Comparison of ENCODE assay signal across 9 cellular contexts in genomic region chr2:207239222-207239674, GRCh38.
DNase-seq lines count a peak whose midpoint lies in the region; FAIRE-seq and TF ChIP-seq lines count a peak whose summit lies in the region.
"Had no signal": no experiment of that assay in that cellular context is flagged by ENCODE, and none has a peak within 500 bp of the region (broad histone marks: within the 10 kb centered on the region; RNA-seq: fewer than 3 reads in every experiment).

No MANE protein-coding gene starts in this region.

- no peaks in the 10 kb centered on the region for H3K36me3 Mint-ChIP-seq in neural progenitor cell

- H3K4me3 Mint-ChIP-seq in neural progenitor cell: no peak overlapping the region

- no peak for TF ChIP-seq POLR2A in H54 (IDR thresholded peaks at IDR 0.05; ENCODE audit: low read depth, low read length)

- H3K27ac ChIP-seq in neural progenitor cell: no peak overlapping the region

- no peak overlapping the region for H3K4me3 ChIP-seq in foreskin fibroblast (ENCODE audit: low read depth in 1 of 2, low read length in 2 of 2)
- H3K4me3 ChIP-seq in neural progenitor cell: no peak overlapping the region

- no peaks in the 10 kb centered on the region for H3K9me3 ChIP-seq in neural progenitor cell (ENCODE audit: low read depth)

- no peak for TF ChIP-seq CTCF in foreskin fibroblast (IDR thresholded peaks at IDR 0.05; ENCODE audit: low read depth, low read length)
- TF ChIP-seq CTCF in neural progenitor cell (IDR thresholded peaks at IDR 0.05): no peak

- H4K20me1 ChIP-seq in neural progenitor cell (ENCODE audit: low read depth): no peaks in the 10 kb centered on the region

- peaks cover 4% of the 10 kb centered on the region for H3K27me3 Mint-ChIP-seq in neural progenitor cell (ENCODE audit: insufficient read depth, low read depth)

- H3K9me3 Mint-ChIP-seq in neural progenitor cell: no peaks in the 10 kb centered on the region

- no peak overlapping the region for H3K4me2 ChIP-seq in neural progenitor cell

- DNase-seq in H54 (ENCODE audit: insufficient read length, low spot score): peak; percentile 68
- DNase-seq in UCSD-AML1 (lab: John Stamatoyannopoulos, UW; ENCODE audit: unreplicated experiment): peak; percentile 80
- peak; percentile 99 to 100 for DNase-seq in foreskin fibroblast
- peak; percentile 90 for DNase-seq in smooth muscle cell of the brain vasculature (ENCODE audit: low read depth, low spot score)
- DNase-seq in SHP77 treated with DMSO at 0.1 percent for 48 hours (lab: John Stamatoyannopoulos, UW): no peak
- no peak for DNase-seq in neural progenitor cell (ENCODE audit: low spot score)
- DNase-seq in germinal center (ENCODE audit: low spot score): no peak
- DNase-seq in NCI-H2227 (lab: John Stamatoyannopoulos, UW; ENCODE audit: unreplicated experiment): no peak

- peaks cover 14% of the 10 kb centered on the region for H3K4me1 Mint-ChIP-seq in neural progenitor cell

- no peaks in the 10 kb centered on the region for H3K27me3 ChIP-seq in neural progenitor cell

- H3K36me3 ChIP-seq in neural progenitor cell: no peaks in the 10 kb centered on the region

- peak; percentile 84 for FAIRE-seq in H54 (lab: Jason Lieb, UNC)
- FAIRE-seq: colon had no signal

- H3K79me2 ChIP-seq in neural progenitor cell (ENCODE audit: low read depth): no peaks in the 10 kb centered on the region

- peaks cover 10% of the 10 kb centered on the region for H3K4me1 ChIP-seq in neural progenitor cell

- no peak overlapping the region for H2AFZ ChIP-seq in neural progenitor cell (replicated peaks)

- H3K9ac ChIP-seq in neural progenitor cell: no peak overlapping the region

- no peaks in the 10 kb centered on the region for H3F3A ChIP-seq in neural progenitor cell (ENCODE audit: low read depth)

- no peak overlapping the region for H3K27ac Mint-ChIP-seq in neural progenitor cell

Comparison
In these comparisons a context has a peak if more than half of its experiments do, and no peak if none do; other contexts are left out.
1. DNase-seq: peak in H54 (single experiment), UCSD-AML1 (single experiment), foreskin fibroblast (2 of 2) and smooth muscle cell of the brain vasculature (single experiment); none in SHP77 treated with DMSO at 0.1 percent for 48 hours (single experiment), neural progenitor cell (single experiment), germinal center (single experiment) and NCI-H2227 (single experiment).